Comparison of ENCODE assay signal across 8 cellular contexts in the genomic region with DNA sequence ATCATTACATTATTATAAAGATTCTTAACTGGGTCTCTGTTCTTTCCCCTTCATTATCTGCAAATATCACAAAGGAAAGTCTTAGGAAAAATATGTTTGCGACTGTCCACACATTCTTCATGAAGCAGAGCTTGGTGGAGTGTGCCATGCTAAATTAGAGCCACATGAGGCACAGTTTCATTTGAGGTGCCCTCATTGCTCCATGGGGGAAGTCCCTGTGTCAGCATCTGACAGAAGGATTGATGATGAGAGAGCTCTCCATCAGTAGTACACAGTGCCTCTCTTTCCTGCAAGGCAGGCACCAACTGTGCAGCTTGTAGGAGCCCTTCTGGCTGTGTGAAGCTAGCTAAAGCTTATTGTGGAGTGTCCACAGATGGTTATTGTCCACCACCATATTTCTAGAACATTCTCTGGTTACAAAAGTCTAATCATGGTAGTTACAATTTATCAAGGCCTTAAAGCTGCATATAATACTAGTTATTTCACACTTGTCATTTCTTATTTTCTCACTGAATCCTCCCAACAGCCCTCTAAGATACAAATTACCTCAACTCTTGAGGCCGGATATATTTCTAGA.
DNase-seq lines count a peak whose midpoint lies in the region; ATAC-seq, FAIRE-seq and TF ChIP-seq lines count a peak whose summit lies in the region.

No MANE protein-coding gene starts in this region.

- CTCF ChIA-PET in IMR-90 (lab: Yijun Ruan, JAX) (no interaction called here), mammary epithelial cell (lab: Charles Lee; ENCODE audit: low non-redundant PET) (no interaction called here)

- H3K36me3 ChIP-seq in IMR-90 (ENCODE audit: control insufficient read depth, insufficient read depth, low read length) (peaks cover 11% of the 10 kb centered on the region), mammary epithelial cell (ENCODE audit: insufficient read depth, low read length) (peaks cover 9% of the 10 kb centered on the region), thyroid gland (no peaks in the 10 kb centered on the region), colonic mucosa (no peaks in the 10 kb centered on the region)

- intact Hi-C loops in IMR-90 (cut with micrococcal nuclease) (no loop called here), mammary epithelial cell (cut with micrococcal nuclease) (no loop called here), thyroid gland (cut with DNase I) (no loop called here), colonic mucosa (cut with DNase I) (no loop called here)

- in situ Hi-C loops in IMR-90 (cut with MboI; ENCODE audit: low sequenced_read_pairs) = no loop called here
- in situ Hi-C loops in mammary epithelial cell (cut with MboI; ENCODE audit: low sequenced_read_pairs in 2 of 2) = no loop called here

- POLR2A ChIA-PET in IMR-90 (lab: Charles Lee; ENCODE audit: unreplicated experiment) = no interaction called here

- no peak overlapping the region for H3K4me3 ChIP-seq in IMR-90 (ENCODE audit: insufficient read depth, low read depth, low read length)
- H3K4me3 ChIP-seq in mammary epithelial cell (replicated peaks in 1 of 3; ENCODE audit: insufficient read depth in 1 of 3, low read depth in 2 of 3, low read length in 3 of 3) = no peak overlapping the region
- H3K4me3 ChIP-seq in thyroid gland (replicated peaks in 1 of 3) = no peak overlapping the region
- H3K4me3 ChIP-seq in colonic mucosa = no peak overlapping the region

- H3K9me3 ChIP-seq in IMR-90 (ENCODE audit: control insufficient read depth, insufficient read depth, low read length) (no peaks in the 10 kb centered on the region), mammary epithelial cell (replicated peaks; ENCODE audit: insufficient read depth, low read length) (no peaks in the 10 kb centered on the region), thyroid gland (no peaks in the 10 kb centered on the region), colonic mucosa (no peaks in the 10 kb centered on the region)

- no peak overlapping the region for H2BK5ac ChIP-seq in IMR-90 (ENCODE audit: low read depth, low read length, poor library complexity, severe bottlenecking)

- peak overlapping the region; percentile 10; the same call in 1 of the 2 replicates for H3K23ac ChIP-seq in IMR-90 (ENCODE audit: low read depth, low read length)

- H2BK15ac ChIP-seq in IMR-90 (ENCODE audit: low read depth, low read length) = peak overlapping the region; percentile 5; the same call in 1 of the 3 replicates

- H4K8ac ChIP-seq in IMR-90 (ENCODE audit: low read depth in 2 of 2, low read length in 2 of 2) = peak overlapping the region in 1 of 2 experiments; percentile 11; a peak in 1 of 4 replicates

- H3K4me1 ChIP-seq in IMR-90 (ENCODE audit: control insufficient read depth, insufficient read depth, low read length) (peaks cover 32% of the 10 kb centered on the region), mammary epithelial cell (ENCODE audit: insufficient read depth, low read length) (peaks cover 42% of the 10 kb centered on the region), thyroid gland (peaks cover 45 to 56% of the 10 kb centered on the region in 2 donors), colonic mucosa (no peaks in the 10 kb centered on the region)

- H3K9ac ChIP-seq in IMR-90 (ENCODE audit: low read depth, low read length) = no peak overlapping the region
- no peak overlapping the region for H3K9ac ChIP-seq in mammary epithelial cell (ENCODE audit: insufficient read depth, low read length)
- no peak overlapping the region for H3K9ac ChIP-seq in colonic mucosa (ENCODE audit: low read depth in 2 of 2, low read length in 2 of 2)

- no peak overlapping the region for H2BK20ac ChIP-seq in IMR-90 (ENCODE audit: low read depth, low read length)

- H3K14ac ChIP-seq in IMR-90 (replicated peaks; ENCODE audit: low read depth, low read length) = peak overlapping the region; percentile 47

- H3K79me2 ChIP-seq in mammary epithelial cell (ENCODE audit: insufficient read depth, low read length) = peaks cover 97% of the 10 kb centered on the region

- H3K27me3 ChIP-seq in IMR-90 (ENCODE audit: control insufficient read depth, insufficient read depth, low read length) (no peaks in the 10 kb centered on the region), mammary epithelial cell (ENCODE audit: insufficient read depth, low read length) (no peaks in the 10 kb centered on the region), thyroid gland (no peaks in the 10 kb centered on the region), colonic mucosa (no peaks in the 10 kb centered on the region)

- DNase-seq in GM12891 (ENCODE audit: insufficient read length, low spot score) (no peak), IMR-90 (no peak), mammary epithelial cell (peak; percentile 45), thyroid gland (no peak), islet precursor cell (no peak), colonic mucosa (no peak), NCI-H446 treated with DMSO at 0.1 percent for 48 hours (lab: John Stamatoyannopoulos, UW) (no peak)

- H3K56ac ChIP-seq in IMR-90 (ENCODE audit: extremely low read depth, insufficient read depth, low read length) = no peak overlapping the region

- H2AFZ ChIP-seq in IMR-90 (replicated peaks; ENCODE audit: low read length, poor library complexity) = no peak overlapping the region
- no peak overlapping the region for H2AFZ ChIP-seq in mammary epithelial cell (ENCODE audit: low read depth, low read length)

- BruUV-seq in IMR-90 (replicated peaks; lab: Mats Ljungman, UMichigan) (no TSS peak), mammary epithelial cell (replicated peaks; lab: Mats Ljungman, UMichigan) (no TSS peak)

- dilution Hi-C loops in IMR-90 (cut with HindIII; ENCODE audit: low sequenced_read_pairs, unreplicated experiment) = no loop called here
- dilution Hi-C loops in mammary epithelial cell (cut with HindIII; ENCODE audit: low sequenced_read_pairs) = no loop called here

- no peak for TF ChIP-seq RAD21 in IMR-90 (IDR thresholded peaks at IDR 0.05; ENCODE audit: low read length)

- peak overlapping the region; percentile 12; the same call in 1 of the 2 replicates for H2AK5ac ChIP-seq in IMR-90 (ENCODE audit: low read depth, low read length)

- H3K27ac ChIP-seq in IMR-90 (ENCODE audit: insufficient read depth, low read length) (no peak overlapping the region), mammary epithelial cell (ENCODE audit: insufficient read depth, low read depth, low read length) (peak overlapping the region; percentile 4), thyroid gland (peak overlapping the region; percentile 63 to 78 (median 74)), colonic mucosa (no peak overlapping the region)

- no peak overlapping the region for H2AK9ac ChIP-seq in IMR-90 (replicated peaks; ENCODE audit: low read depth, low read length, poor library complexity)

- peaks cover 92% of the 10 kb centered on the region for H4K20me1 ChIP-seq in IMR-90 (ENCODE audit: insufficient read depth, low read length)
- no peaks in the 10 kb centered on the region for H4K20me1 ChIP-seq in mammary epithelial cell (ENCODE audit: insufficient read depth, low read length)

- WGBS in IMR-90 (ENCODE audit: extremely low coverage in 2 of 2, insufficient read length in 1 of 2), 2 experiments = 100% methylated on average over 1 of the region's 2 CpGs; no CpG with 5 or more reads in 1 of the 2 experiments
- 98% methylated on average over 2 of the region's 2 CpGs for WGBS in mammary epithelial cell (ENCODE audit: low coverage, missing lambda C conversion rate)
- 81 to 93% methylated on average over 2 of the region's 2 CpGs for WGBS in thyroid gland, 2 donors

- H3K79me1 ChIP-seq in IMR-90 (ENCODE audit: low read depth in 1 of 2, low read length in 2 of 2) = peaks cover 5 to 81% of the 10 kb centered on the region in 2 experiments; a peak in 3 of 4 replicates

- ATAC-seq in GM21447 (IDR thresholded peaks at IDR 0.05; ENCODE audit: unreplicated experiment) (peak; percentile 58), IMR-90 (ENCODE audit: low read depth) (no peak)

- no peak overlapping the region for H4K5ac ChIP-seq in IMR-90 (ENCODE audit: low read depth, low read length)

- TF ChIP-seq POLR2A in GM12891 (IDR thresholded peaks at IDR 0.05; ENCODE audit: low read depth, low read length) (no peak), IMR-90 (IDR thresholded peaks at IDR 0.05; ENCODE audit: low read depth, low read length) (no peak), thyroid gland (IDR thresholded peaks at IDR 0.05) (no peak)

- TF ChIP-seq CTCF in IMR-90 (conservative IDR thresholded peaks at IDR 0.05; ENCODE audit: low read depth, low read length) (no peak), mammary epithelial cell (conservative IDR thresholded peaks at IDR 0.05 in 1 of 2, IDR thresholded peaks at IDR 0.05 in 1 of 2; ENCODE audit: extremely low read depth in 1 of 2, insufficient read depth in 1 of 2, low read depth in 1 of 2, low read length in 2 of 2) (no peak), thyroid gland (IDR thresholded peaks at IDR 0.05) (no peak), colonic mucosa (IDR thresholded peaks at IDR 0.05) (no peak)

- no peak overlapping the region for H4K91ac ChIP-seq in IMR-90 (ENCODE audit: insufficient read depth, low read depth, low read length)

- peaks cover 40% of the 10 kb centered on the region for H3K9me1 ChIP-seq in IMR-90 (ENCODE audit: insufficient read depth, low read length)

- no peak overlapping the region for H2BK120ac ChIP-seq in IMR-90 (ENCODE audit: low read depth, low read length)

- H3K4me2 ChIP-seq in IMR-90 (ENCODE audit: low read depth, low read length) (no peak overlapping the region), mammary epithelial cell (ENCODE audit: insufficient read depth, low read depth, low read length) (no peak overlapping the region)

- H3K4ac ChIP-seq in IMR-90 (ENCODE audit: low read depth, low read length) = peak overlapping the region; percentile 1; the same call in 1 of the 2 replicates

- H3K18ac ChIP-seq in IMR-90 (ENCODE audit: low read depth, low read length) = no peak overlapping the region

- peak; percentile 90 for FAIRE-seq in GM12891 (lab: Jason Lieb, UNC)

TF ChIP-seq in GM12891, 5 proteins besides CTCF, POLR2A, EP300 and RAD21:
- TF ChIP-seq SPI1 (IDR thresholded peaks at IDR 0.05; ENCODE audit: low read depth, low read length) (no peak), PAX5 (IDR thresholded peaks at IDR 0.05; ENCODE audit: insufficient read depth, low read length, severe bottlenecking) (no peak), TAF1 (IDR thresholded peaks at IDR 0.05; ENCODE audit: low read depth, low read length) (no peak), POLR2AphosphoS5 (IDR thresholded peaks at IDR 0.05; ENCODE audit: low read depth, low read length) (no peak), POU2F2 (IDR thresholded peaks at IDR 0.05; ENCODE audit: low read depth, low read length) (no peak)

TF ChIP-seq in IMR-90, 13 proteins besides CTCF, POLR2A, EP300 and RAD21 (continues in another document):
- TF ChIP-seq BHLHE40 (IDR thresholded peaks at IDR 0.05; ENCODE audit: low read depth, low read length) = no peak
- no peak for TF ChIP-seq MXI1 (IDR thresholded peaks at IDR 0.05; ENCODE audit: borderline replicate concordance, low read depth, low read length)

Comparison
In these comparisons a context has a peak if more than half of its experiments do, and no peak if none do; other contexts are left out.
1. H3K27ac ChIP-seq: peak in mammary epithelial cell (single experiment) and thyroid gland (3 of 3); none in IMR-90 (single experiment) and colonic mucosa (single experiment).